8 cellular contexts compared by ENCODE assay signal in the genomic region with DNA sequence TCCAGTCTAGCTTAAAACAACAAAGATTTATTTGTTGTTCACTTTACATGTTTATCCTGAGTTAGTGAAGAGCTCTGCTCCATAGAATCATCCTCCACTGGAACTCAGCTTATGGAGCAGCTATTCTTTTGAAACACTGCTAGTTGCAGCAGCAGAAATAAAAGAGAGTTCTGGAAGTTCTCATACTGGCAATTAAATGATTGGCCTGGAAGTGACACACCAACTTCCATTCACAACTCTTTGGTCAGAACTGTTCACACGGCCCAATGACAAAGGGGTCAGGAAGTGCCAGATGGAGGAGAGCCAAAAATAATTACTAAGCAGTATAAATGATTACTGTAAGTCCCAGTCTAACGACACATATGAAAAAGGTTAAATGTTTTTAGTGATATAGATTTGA. TPM values are rescaled to one million over a fixed set of nuclear protein-coding genes. Genes with fewer than 3 reads are reported as not detected.
DNase-seq lines count a peak whose midpoint lies in the region; ATAC-seq and TF ChIP-seq lines count a peak whose summit lies in the region.

No MANE protein-coding gene starts in this region.

- no peak for TF ChIP-seq CTCF in A673 (conservative IDR thresholded peaks at IDR 0.05; ENCODE audit: low read depth, low read length)
- no peak for TF ChIP-seq CTCF in brain (conservative IDR thresholded peaks at IDR 0.05)

- peaks cover 33% of the 10 kb centered on the region for H3K4me1 ChIP-seq in A673 (ENCODE audit: insufficient read depth, low read length, poor library complexity, severe bottlenecking)

- H3K9me3 Mint-ChIP-seq in brain: no peaks in the 10 kb centered on the region

- BruUV-seq in A673 (replicated peaks; lab: Mats Ljungman, UMichigan): no TSS peak

- peaks cover 3% of the 10 kb centered on the region for H3K9me3 ChIP-seq in A673 (ENCODE audit: low read depth, low read length, poor library complexity, severe bottlenecking)

- H3K4me3 Mint-ChIP-seq in brain: peak overlapping the region in 1 of 5 experiments; percentile 21

- DNase-seq in A673 (ENCODE audit: low spot score) (peak; percentile 15), HS-5 (ENCODE audit: low read depth) (peak; percentile 50), left kidney (ENCODE audit: low read depth, low spot score) (peak; percentile 31), D341Med (ENCODE audit: low spot score) (no peak)
- no peak for DNase-seq in activated CD8-positive, alpha-beta memory T cell treated with anti-CD3 and anti-CD28 coated beads, Interleukin-2, amount 50 U/mL, for 4 hours

- H3K27me3 ChIP-seq in A673 (replicated peaks; ENCODE audit: insufficient read depth, low read depth, low read length, poor library complexity): no peaks in the 10 kb centered on the region

- no peaks in the 10 kb centered on the region for H3K27me3 Mint-ChIP-seq in brain

- POLR2A ChIA-PET in A673 (lab: Charles Lee; ENCODE audit: low non-redundant PET): no interaction called here

- H3K27ac ChIP-seq in A673 (ENCODE audit: low read depth, low read length, poor library complexity, severe bottlenecking): no peak overlapping the region

- no peak overlapping the region for H3K4me3 ChIP-seq in A673 (ENCODE audit: low read depth, low read length, poor library complexity, severe bottlenecking)

- peaks cover 74% of the 10 kb centered on the region for H3K4me1 Mint-ChIP-seq in brain

- H3K27ac Mint-ChIP-seq in brain: peak overlapping the region in 4 of 5 experiments; percentile 32 to 79 (median 54)

- CTCF ChIA-PET in A673 (lab: Charles Lee): no interaction called here

- H3K36me3 ChIP-seq in A673 (ENCODE audit: insufficient read depth, low read length, poor library complexity, severe bottlenecking): no peaks in the 10 kb centered on the region

- H3K36me3 Mint-ChIP-seq in brain: peaks cover 73% of the 10 kb centered on the region

- ATAC-seq in HG03439 (IDR thresholded peaks at IDR 0.05; ENCODE audit: unreplicated experiment) (no peak), GM21526 (IDR thresholded peaks at IDR 0.05; ENCODE audit: low FRiP score, unreplicated experiment) (no peak)

- intact Hi-C loops in A673 (cut with micrococcal nuclease; ENCODE audit: unreplicated experiment): no loop called here

RNA-seq across cellular contexts. Expression of gene FBXO11, which starts 39.1 kb away (rescaled TPM):
- 73.9 and 84.0 TPM in 2 replicates for total RNA-seq in A673 (2021)
- 30.1 TPM for polyA plus RNA-seq in brain (ENCODE audit: insufficient read depth, low read depth, low replicate concordance)

Comparison
In these comparisons a context has a peak if more than half of its experiments do, and no peak if none do; other contexts are left out.
1. DNase-seq: peak in A673 (single experiment), HS-5 (single experiment) and left kidney (single experiment); none in activated CD8-positive, alpha-beta memory T cell treated with anti-CD3 and anti-CD28 coated beads, Interleukin-2, amount 50 U/mL, for 4 hours (single experiment) and D341Med (single experiment).